In the genomic region with DNA sequence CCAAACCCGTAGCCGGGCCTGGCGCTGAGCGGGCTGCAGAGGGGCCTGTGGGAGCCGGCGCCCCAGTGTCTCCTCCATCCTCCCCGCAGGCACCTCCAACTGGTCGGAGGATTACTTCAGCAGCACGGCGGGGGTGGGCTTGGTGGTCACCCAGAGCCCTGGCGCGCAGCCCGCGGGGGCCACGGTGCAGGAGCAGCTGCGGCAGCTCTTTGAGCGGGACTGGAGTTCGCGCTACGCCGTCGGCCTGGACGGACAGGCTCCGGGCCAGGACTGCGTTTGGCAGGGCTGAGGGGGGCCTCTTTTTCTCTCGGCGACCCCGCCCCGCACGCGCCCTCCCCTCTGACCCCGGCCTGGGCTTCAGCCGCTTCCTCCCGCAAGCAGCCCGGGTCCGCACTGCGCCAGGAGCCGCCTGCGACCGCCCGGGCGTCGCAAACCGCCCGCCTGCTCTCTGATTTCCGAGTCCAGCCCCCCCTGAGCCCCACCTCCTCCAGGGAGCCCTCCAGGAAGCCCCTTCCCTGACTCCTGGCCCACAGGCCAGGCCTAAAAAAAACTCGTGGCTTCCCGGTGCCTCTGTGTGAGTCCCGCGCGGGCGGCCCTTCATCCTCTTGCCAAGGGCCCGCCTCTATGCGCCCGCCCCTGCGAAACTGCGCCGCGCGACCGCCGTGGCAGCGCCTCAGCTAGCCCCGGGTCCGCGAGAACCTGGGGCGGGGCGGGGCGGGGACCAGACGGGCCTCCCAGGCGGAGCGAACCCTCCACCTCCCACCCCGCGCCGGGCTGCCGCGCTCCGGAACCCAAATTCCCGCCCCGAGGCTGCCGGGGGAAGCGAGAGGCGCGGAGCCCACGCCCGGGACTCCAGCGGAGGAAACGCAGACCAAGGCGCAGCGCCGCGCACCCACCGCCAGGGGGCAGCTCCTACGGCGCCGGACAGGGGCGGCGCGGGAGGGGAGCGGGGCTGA, we compare ENCODE assay signal across 8 cellular contexts. TPM values are rescaled to one million over a fixed set of nuclear protein-coding genes. Genes with fewer than 3 reads are reported as not detected.
DNase-seq lines count a peak whose midpoint lies in the region; ATAC-seq and TF ChIP-seq lines count a peak whose summit lies in the region.

No MANE protein-coding gene starts in this region.

- WGBS in lower leg skin, 2 donors = 29 to 33% methylated on average over 11 to 52 of the region's 100 CpGs

- TF ChIP-seq POLR2A in lower leg skin (IDR thresholded peaks at IDR 0.05) = no peak

- peak; percentile 43 for DNase-seq in DMS 273 treated with DMSO at 0.1 percent for 48 hours (lab: John Stamatoyannopoulos, UW)
- DNase-seq in NCI-H524 (lab: John Stamatoyannopoulos, UW) = peak; percentile 68 to 86
- DNase-seq in activated CD4-positive, alpha-beta T cell treated with anti-CD3 and anti-CD28 coated beads, Interleukin-2, amount 50 U/mL, for 24 hours (ENCODE audit: low read depth in 1 of 2, low spot score in 1 of 2) = peak; percentile 84 to 86
- DNase-seq in dermis microvascular lymphatic vessel endothelial cell (ENCODE audit: low read depth in 2 of 2) = peak; percentile 32 to 67
- DNase-seq in lower leg skin (ENCODE audit: low spot score in 2 of 2) = peak; percentile 61 to 98
- DNase-seq in stimulated activated CD4-positive, alpha-beta T cell treated with anti-CD3 and anti-CD28 coated beads, Interleukin-4, amount 100 ng/mL, for 4 hours = peak; percentile 80 to 93
- no peak for DNase-seq in cortex of kidney (lab: John Stamatoyannopoulos, UW)

- TF ChIP-seq CTCF in lower leg skin (IDR thresholded peaks at IDR 0.05) = no peak

- ATAC-seq in HG02798 (IDR thresholded peaks at IDR 0.05; ENCODE audit: poor library complexity, unreplicated experiment) = peak; percentile 45

- peak overlapping the region; percentile 7 for H3K4me3 ChIP-seq in lower leg skin (ENCODE audit: low read depth, poor library complexity, severe bottlenecking)

- intact Hi-C loops in lower leg skin (cut with DNase I; ENCODE audit: low total_unique reads) = no loop called here

RNA-seq across cellular contexts. Expression of gene PLD4, which starts 8.3 kb away (rescaled TPM):
- total RNA-seq in dermis microvascular lymphatic vessel endothelial cell (under 0.01 TPM in 1 of 2 replicates, not detected in the other), lower leg skin (1 to 10 TPM in 3 of 4 donors, under 1 TPM in 1; 0.84 to 2.6 (median 1.2) TPM)

RNA-seq across cellular contexts. Expression of gene AHNAK2, which starts 45.2 kb away (rescaled TPM):
- total RNA-seq in dermis microvascular lymphatic vessel endothelial cell (16.8 and 17.1 TPM in 2 replicates), lower leg skin (100 to 1,000 TPM; 671 to 950 (median 756) TPM)

RNA-seq across cellular contexts. Expression of gene CLBA1, which starts 52.6 kb away (rescaled TPM):
- total RNA-seq in dermis microvascular lymphatic vessel endothelial cell (4.4 and 5.1 TPM in 2 replicates), lower leg skin (10 to 100 TPM in 1 of 4 donors, 1 to 10 TPM in 3; 2.2 to 11.7 (median 6.5) TPM)

Comparison
In these comparisons a context has a peak if more than half of its experiments do, and no peak if none do; other contexts are left out.
1. RNA of gene AHNAK2, which starts 45.2 kb away (total RNA-seq): 671 to 950 TPM in lower leg skin; 16.8 to 17.1 TPM in dermis microvascular lymphatic vessel endothelial cell; every median in the first group is over 10 times any median in the second.